ENCODE assay signal across 7 cellular contexts in the genomic region with DNA sequence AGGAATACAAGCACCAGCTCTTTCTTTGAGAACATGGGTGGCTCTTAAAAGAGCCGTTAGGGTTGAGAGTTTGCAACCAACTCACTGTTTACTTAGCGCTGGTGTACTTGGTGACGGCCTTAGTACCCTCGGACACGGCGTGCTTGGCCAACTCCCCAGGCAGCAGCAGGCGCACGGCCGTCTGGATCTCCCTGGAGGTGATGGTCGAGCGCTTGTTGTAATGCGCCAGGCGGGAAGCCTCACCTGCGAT.
DNase-seq lines count a peak whose midpoint lies in the region; ATAC-seq, FAIRE-seq and TF ChIP-seq lines count a peak whose summit lies in the region.
"Not testable (repeated sequence)": the region's sequence is repeated elsewhere in the genome, so short reads cannot be mapped to it uniquely, and the experiment has no call there.

No MANE protein-coding gene starts in this region.

- H3F3A ChIP-seq in GM23338 (replicated peaks; ENCODE audit: low read depth): not testable (repeated sequence)

- CTCF ChIA-PET in RWPE1 (lab: Yijun Ruan, JAX): not testable (repeated sequence)

- not testable (repeated sequence) for H3K36me3 Mint-ChIP-seq in GM23338 (ENCODE audit: low read depth)

- H3K4me2 ChIP-seq in GM23338: peak overlapping the region; percentile 85

- H3K4me1 Mint-ChIP-seq in GM23338: peaks cover 53% of the 10 kb centered on the region; the same call in 2 of the 3 replicates

- WGBS in prostate gland: 2% methylated on average over 14 of the region's 14 CpGs

- H3K36me3 ChIP-seq in GM23338 (ENCODE audit: insufficient read depth); bronchial epithelial cell (ENCODE audit: control insufficient read depth, insufficient read depth, low read length); iPS-15b (ENCODE audit: control insufficient read depth, insufficient read depth, low read length); prostate gland: not testable (repeated sequence)

- not testable (repeated sequence) for H3K9me3 Mint-ChIP-seq in GM23338

- POLR2A ChIA-PET in RWPE1 (lab: Yijun Ruan, JAX; ENCODE audit: low non-redundant PET): interaction anchor here (0.6 to 3.1 kb wide), 5 partner anchors 13 to 847 kb away, joined by 3 to 35 read pairs (median 3); a partner anchor contains a TSS

- not testable (repeated sequence) for H3K9me2 ChIP-seq in GM23338 (ENCODE audit: insufficient read depth)

- H3K9me3 ChIP-seq in iPS-15b (ENCODE audit: control insufficient read depth, insufficient read depth, low read length); prostate gland: not testable (repeated sequence)

- H3K4me3 Mint-ChIP-seq in GM23338: not testable (repeated sequence)

- DNase-seq in GM23338 (ENCODE audit: low spot score); RWPE1 (ENCODE audit: low spot score); prostate gland (ENCODE audit: low spot score): not testable (repeated sequence)
- peak; percentile 46 for DNase-seq in bronchial epithelial cell (ENCODE audit: low read depth)

- H3K27ac ChIP-seq in GM23338 (ENCODE audit: low read depth): peak overlapping the region; percentile 94
- H3K27ac ChIP-seq in RWPE1: peak overlapping the region; percentile 99
- peak overlapping the region; percentile 85 to 90 for H3K27ac ChIP-seq in prostate gland

- intact Hi-C loops in prostate gland (cut with DNase I): loop anchor here (10.0 kb wide), 3 partner anchors 847 to 977 kb away; a partner anchor contains a TSS

- TF ChIP-seq CTCF in GM23338 (conservative IDR thresholded peaks at IDR 0.05; ENCODE audit: low read depth in 2 of 2); RWPE1 (conservative IDR thresholded peaks at IDR 0.05; ENCODE audit: low read depth); bronchial epithelial cell (IDR thresholded peaks at IDR 0.05; ENCODE audit: insufficient read depth, low read length, severe bottlenecking); prostate gland (IDR thresholded peaks at IDR 0.05): not testable (repeated sequence)

- not testable (repeated sequence) for H2AFZ ChIP-seq in GM23338

- not testable (repeated sequence) for H3K27me3 ChIP-seq in GM23338 (ENCODE audit: insufficient read depth); bronchial epithelial cell (ENCODE audit: control insufficient read depth, insufficient read depth, low read length); iPS-15b (ENCODE audit: control insufficient read depth, insufficient read depth, low read length); prostate gland (replicated peaks; ENCODE audit: insufficient read depth)

- not testable (repeated sequence) for TF ChIP-seq POLR2A in prostate gland (IDR thresholded peaks at IDR 0.05)

- ATAC-seq in GM18498 (IDR thresholded peaks at IDR 0.05; ENCODE audit: unreplicated experiment) (peak; percentile 12), GM23338 (peak; percentile 3), HG03521 (IDR thresholded peaks at IDR 0.05; ENCODE audit: unreplicated experiment) (peak; percentile 3)

- peaks cover 11% of the 10 kb centered on the region for H3K79me2 ChIP-seq in GM23338 (replicated peaks; ENCODE audit: insufficient read depth)

- H3K9ac ChIP-seq in iPS-15b (ENCODE audit: low read depth, low read length): peak overlapping the region; percentile 87

- H3K27me3 Mint-ChIP-seq in GM23338 (ENCODE audit: insufficient read depth, low read depth, poor library complexity): not testable (repeated sequence)

- H3K4me3 ChIP-seq in GM23338 (peak overlapping the region; percentile 73), bronchial epithelial cell (ENCODE audit: low read depth, low read length) (peak overlapping the region; percentile 47), iPS-15b (ENCODE audit: low read depth, low read length) (peak overlapping the region; percentile 88), prostate gland (peak overlapping the region; percentile 38 to 45)

- H3K27ac Mint-ChIP-seq in GM23338: not testable (repeated sequence)

- FAIRE-seq in bronchial epithelial cell (lab: Jason Lieb, UNC): not testable (repeated sequence)

- H3K4me1 ChIP-seq in GM23338 (ENCODE audit: insufficient read depth): peaks cover 29% of the 10 kb centered on the region
- H3K4me1 ChIP-seq in iPS-15b (ENCODE audit: control insufficient read depth, insufficient read depth, low read length); prostate gland (replicated peaks): not testable (repeated sequence)

- H4K20me1 ChIP-seq in GM23338 (replicated peaks; ENCODE audit: insufficient read depth): not testable (repeated sequence)

TF ChIP-seq in GM23338, 12 proteins besides CTCF, POLR2A, EP300 and RAD21:
- TF ChIP-seq POLR2AphosphoS5 (IDR thresholded peaks at IDR 0.05; ENCODE audit: low read depth): peak; percentile 11; the same call in 1 of the 2 replicates
TF ChIP-seq in GM23338: peak in this region for 1; not testable (repeated sequence) for 11.
